1 cellular context compared by ENCODE assay signal in genomic region chr2:20609995-20610357, GRCh38.
TF ChIP-seq lines count a peak whose summit lies in the region.

No MANE protein-coding gene starts in this region.

TF ChIP-seq in HepG2, 621 proteins besides CTCF, POLR2A, EP300 and RAD21 (continues in another document):
- TF ChIP-seq POLR2G (IDR thresholded peaks at IDR 0.05; ENCODE audit: low read depth, low read length), result no peak
- TF ChIP-seq HMGA1 (CRISPR knock-in tag; conservative IDR thresholded peaks at IDR 0.05), result no peak
- TF ChIP-seq ZNF598 (CRISPR knock-in tag; IDR thresholded peaks at IDR 0.05; ENCODE audit: borderline replicate concordance), result no peak
- TF ChIP-seq DPF2 (CRISPR knock-in tag; IDR thresholded peaks at IDR 0.05; ENCODE audit: borderline replicate concordance, low read depth), result no peak
- no peak for TF ChIP-seq IKZF5 (CRISPR knock-in tag; IDR thresholded peaks at IDR 0.05)
- no peak for TF ChIP-seq PLSCR1 (CRISPR knock-in tag; IDR thresholded peaks at IDR 0.05; ENCODE audit: borderline replicate concordance)
- TF ChIP-seq PAXIP1 (CRISPR knock-in tag; conservative IDR thresholded peaks at IDR 0.05), result peak; percentile 40; the same call in 1 of the 2 replicates
- TF ChIP-seq ZNF569 (CRISPR knock-in tag; IDR thresholded peaks at IDR 0.05; ENCODE audit: borderline replicate concordance), result no peak
- no peak for TF ChIP-seq NR2F1 (CRISPR knock-in tag; IDR thresholded peaks at IDR 0.05)
- TF ChIP-seq TCF12 (IDR thresholded peaks at IDR 0.05), result no peak
- no peak for TF ChIP-seq TCF12 (CRISPR knock-in tag; IDR thresholded peaks at IDR 0.05)
- no peak for TF ChIP-seq ZNF18 (CRISPR knock-in tag; IDR thresholded peaks at IDR 0.05; ENCODE audit: insufficient replicate concordance)
- no peak for TF ChIP-seq HINFP (CRISPR knock-in tag; IDR thresholded peaks at IDR 0.05; ENCODE audit: low read depth)
- TF ChIP-seq NFIB (CRISPR knock-in tag; IDR thresholded peaks at IDR 0.05; ENCODE audit: borderline replicate concordance), result no peak
- 0 out of 2 replicates have a peak, but pooled peaks have one; percentile 84 for TF ChIP-seq THYN1 (CRISPR knock-in tag; IDR thresholded peaks at IDR 0.05; ENCODE audit: borderline replicate concordance, low read depth)
- TF ChIP-seq HNF1B (CRISPR knock-in tag; IDR thresholded peaks at IDR 0.05), result 0 out of 2 replicates have a peak, but pooled peaks have one; percentile 6
- TF ChIP-seq HNF4G (IDR thresholded peaks at IDR 0.05; ENCODE audit: borderline replicate concordance, low read depth, low read length), result peak; percentile 63; the same call in 1 of the 2 replicates
- TF ChIP-seq HNF4G (CRISPR knock-in tag; IDR thresholded peaks at IDR 0.05; ENCODE audit: borderline replicate concordance, low read depth), result no peak
- TF ChIP-seq ZNF160 (CRISPR knock-in tag; IDR thresholded peaks at IDR 0.05), result no peak
- no peak for TF ChIP-seq ZNF484 (CRISPR knock-in tag; IDR thresholded peaks at IDR 0.05; ENCODE audit: borderline replicate concordance, low read depth)
- no peak for TF ChIP-seq RFXANK (CRISPR knock-in tag; IDR thresholded peaks at IDR 0.05)
- no peak for TF ChIP-seq ZNF777 (CRISPR knock-in tag; IDR thresholded peaks at IDR 0.05)
- TF ChIP-seq TARDBP (CRISPR knock-in tag; IDR thresholded peaks at IDR 0.05), result peak; percentile 59; the same call in 1 of the 2 replicates
- no peak for TF ChIP-seq ZNF574 (CRISPR knock-in tag; IDR thresholded peaks at IDR 0.05)
- TF ChIP-seq KAT8 (CRISPR knock-in tag; IDR thresholded peaks at IDR 0.05), result 0 out of 2 replicates have a peak, but pooled peaks have one; percentile 9
- TF ChIP-seq MAX (IDR thresholded peaks at IDR 0.05), result peak; percentile 54; the same call in 1 of the 2 replicates
- TF ChIP-seq ZNF281 (CRISPR knock-in tag; IDR thresholded peaks at IDR 0.05; ENCODE audit: borderline replicate concordance), result peak; percentile 55; the same call in 1 of the 2 replicates
- no peak for TF ChIP-seq ZNF180 (CRISPR knock-in tag; IDR thresholded peaks at IDR 0.05; ENCODE audit: borderline replicate concordance, low read depth)
- TF ChIP-seq ZNF576 (CRISPR knock-in tag; IDR thresholded peaks at IDR 0.05), result 0 out of 2 replicates have a peak, but pooled peaks have one; percentile 9
- peak; percentile 48; the same call in 1 of the 2 replicates for TF ChIP-seq PATZ1 (CRISPR knock-in tag; IDR thresholded peaks at IDR 0.05)
- no peak; the same call in 1 of the 2 replicates for TF ChIP-seq ARID2 (CRISPR knock-in tag; IDR thresholded peaks at IDR 0.05; ENCODE audit: borderline replicate concordance)
- 0 out of 2 replicates have a peak, but pooled peaks have one; percentile 21 for TF ChIP-seq SAP130 (CRISPR knock-in tag; IDR thresholded peaks at IDR 0.05; ENCODE audit: low read depth)
- TF ChIP-seq CCAR2 (optimal IDR thresholded peaks at IDR 0.05; ENCODE audit: low read depth, low read length), result no peak
